In the genomic region with DNA sequence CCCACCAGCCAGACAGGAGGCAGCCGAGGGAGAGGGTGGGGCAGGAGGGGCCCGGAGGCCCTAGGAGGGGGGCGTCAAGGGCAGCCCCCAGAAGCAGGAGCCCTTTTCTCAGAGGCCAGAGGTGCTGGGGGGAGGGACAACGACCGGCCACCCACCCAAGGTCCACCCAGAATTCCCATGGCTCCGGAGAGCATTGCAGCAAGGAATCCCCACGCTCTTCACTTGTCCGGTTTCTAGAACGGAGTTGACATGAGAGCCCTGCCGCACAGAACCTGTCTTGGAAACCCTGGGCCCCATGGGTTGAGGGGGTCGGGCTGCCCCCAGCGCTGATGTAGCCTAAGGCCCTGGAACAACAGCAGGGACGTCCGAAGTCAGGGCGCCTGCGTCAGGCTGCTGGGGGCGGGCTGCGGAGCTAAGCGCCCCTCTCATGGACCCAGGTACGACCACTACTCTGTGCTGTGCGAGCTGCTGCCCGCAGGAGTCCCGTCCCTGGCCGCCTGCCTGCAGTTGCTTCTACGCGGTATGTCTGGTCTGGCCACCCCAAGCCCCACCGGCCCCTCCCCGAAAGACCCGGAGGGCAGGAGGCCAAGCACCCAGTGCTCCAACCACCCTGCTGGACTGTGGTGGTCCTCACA, we compare ENCODE assay signal across 1 cellular context.
TF ChIP-seq lines count a peak whose summit lies in the region.

No MANE protein-coding gene starts in this region.

TF ChIP-seq in SK-N-SH, 30 proteins besides CTCF, POLR2A, EP300 and RAD21 (continued from another document):
- TF ChIP-seq, protein P1, sequence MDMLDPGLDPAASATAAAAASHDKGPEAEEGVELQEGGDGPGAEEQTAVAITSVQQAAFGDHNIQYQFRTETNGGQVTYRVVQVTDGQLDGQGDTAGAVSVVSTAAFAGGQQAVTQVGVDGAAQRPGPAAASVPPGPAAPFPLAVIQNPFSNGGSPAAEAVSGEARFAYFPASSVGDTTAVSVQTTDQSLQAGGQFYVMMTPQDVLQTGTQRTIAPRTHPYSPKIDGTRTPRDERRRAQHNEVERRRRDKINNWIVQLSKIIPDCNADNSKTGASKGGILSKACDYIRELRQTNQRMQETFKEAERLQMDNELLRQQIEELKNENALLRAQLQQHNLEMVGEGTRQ (IDR thresholded peaks at IDR 0.05; ENCODE audit: borderline replicate concordance, low read depth, low read length): no peak
- TF ChIP-seq MEF2A (IDR thresholded peaks at IDR 0.05; ENCODE audit: borderline replicate concordance, low read depth) (no peak), MXI1 (IDR thresholded peaks at IDR 0.05; ENCODE audit: low read depth, low read length) (no peak), TEAD4 (IDR thresholded peaks at IDR 0.05; ENCODE audit: borderline replicate concordance, insufficient read depth) (no peak)
